Comparison of ENCODE assay signal across 9 cellular contexts in the genomic region with DNA sequence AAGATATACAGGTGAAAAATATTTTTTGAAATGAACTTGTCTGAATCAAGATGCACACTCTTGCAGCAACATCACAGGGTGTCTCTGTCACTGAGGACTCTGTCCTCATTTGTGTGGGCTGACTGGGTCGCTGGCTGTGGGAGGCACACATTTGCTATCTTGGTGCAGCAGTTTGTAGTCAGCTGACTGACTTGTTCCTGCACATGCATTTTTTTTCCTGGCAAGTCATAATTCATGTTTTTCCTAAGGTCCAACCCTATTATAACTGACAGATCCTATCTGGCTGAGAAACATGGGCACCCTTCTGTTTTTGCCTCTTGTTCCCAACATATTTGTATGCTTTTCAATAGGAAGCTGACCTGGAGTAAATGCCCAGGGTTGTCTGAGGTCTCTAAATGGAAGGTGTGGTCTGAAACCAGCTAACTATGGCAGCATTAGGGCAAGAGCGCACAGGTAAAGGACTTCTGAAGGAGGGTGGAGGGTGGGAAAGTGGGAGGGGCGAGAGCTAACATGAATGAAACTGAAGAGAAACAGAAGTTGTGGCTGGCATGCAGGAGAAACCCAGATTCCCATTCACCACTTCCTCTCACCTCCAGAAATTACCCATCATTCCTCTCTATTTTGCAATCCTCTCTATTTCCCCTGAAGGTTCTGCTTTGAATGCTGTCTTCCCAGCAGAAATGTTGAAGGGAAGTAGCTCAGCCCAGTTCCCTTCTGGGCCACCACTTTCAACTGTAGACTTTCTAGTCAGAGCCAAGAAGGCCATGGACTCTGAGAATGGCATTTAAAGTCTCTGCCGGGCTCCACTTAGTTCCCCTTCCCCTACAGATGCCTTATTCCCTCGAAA.
DNase-seq lines count a peak whose midpoint lies in the region; ATAC-seq and TF ChIP-seq lines count a peak whose summit lies in the region.
"Had no signal": no experiment of that assay in that cellular context is flagged by ENCODE, and none has a peak within 500 bp of the region (broad histone marks: within the 10 kb centered on the region; RNA-seq: fewer than 3 reads in every experiment).

No MANE protein-coding gene starts in this region.

- H3K9me3 Mint-ChIP-seq in CD4-positive, alpha-beta memory T cell, result no peaks in the 10 kb centered on the region

- H3K27me3 ChIP-seq in CD4-positive, alpha-beta memory T cell (ENCODE audit: insufficient read depth, low read length), result no peaks in the 10 kb centered on the region
- no peaks in the 10 kb centered on the region for H3K27me3 ChIP-seq in brain microvascular endothelial cell (replicated peaks)

- ATAC-seq in mucosa of descending colon (peak; percentile 54), HG03097 (IDR thresholded peaks at IDR 0.05; ENCODE audit: low FRiP score, unreplicated experiment) (no peak), GM21619 (IDR thresholded peaks at IDR 0.05; ENCODE audit: unreplicated experiment) (no peak)

- TF ChIP-seq CTCF in brain microvascular endothelial cell (IDR thresholded peaks at IDR 0.05; ENCODE audit: low read depth, low read length, missing control alignments) (no peak), mucosa of descending colon (IDR thresholded peaks at IDR 0.05) (no peak)

- H3K27ac Mint-ChIP-seq in CD4-positive, alpha-beta memory T cell, result peak overlapping the region in 5 of 7 donors; percentile 7 to 70 (median 48)

- no peaks in the 10 kb centered on the region for H3K36me3 ChIP-seq in CD4-positive, alpha-beta memory T cell (ENCODE audit: insufficient read depth, low read length)
- H3K36me3 ChIP-seq in brain microvascular endothelial cell (replicated peaks) (no peaks in the 10 kb centered on the region), mucosa of descending colon (ENCODE audit: low read depth) (no peaks in the 10 kb centered on the region)

- no peaks in the 10 kb centered on the region for H3K9me3 ChIP-seq in CD4-positive, alpha-beta memory T cell (ENCODE audit: control insufficient read depth in 1 of 2, low read length in 2 of 2)
- no peaks in the 10 kb centered on the region for H3K9me3 ChIP-seq in mucosa of descending colon

- in situ Hi-C loops in brain microvascular endothelial cell (cut with HindIII; ENCODE audit: low pct_ligation_motif_present, low sequenced_read_pairs), result no loop called here

- H3K4me3 ChIP-seq in CD4-positive, alpha-beta memory T cell (ENCODE audit: low read length in 2 of 2), result no peak overlapping the region
- H3K4me3 ChIP-seq in brain microvascular endothelial cell (ENCODE audit: low read depth, low read length) (no peak overlapping the region), mucosa of descending colon (no peak overlapping the region)

- POLR2A ChIA-PET in CD4-positive, alpha-beta memory T cell (lab: Charles Lee; ENCODE audit: partially characterized antibody), result interaction anchor here (0.5 kb wide), 1 partner anchor 136 kb away, joined by 4 read pairs; no protein-coding TSS in a partner anchor

- H3K27me3 Mint-ChIP-seq in CD4-positive, alpha-beta memory T cell, result no peaks in the 10 kb centered on the region

- H3K36me3 Mint-ChIP-seq in CD4-positive, alpha-beta memory T cell, result peaks cover 5 to 7% of the 10 kb centered on the region in 2 donors

- peaks cover 40% of the 10 kb centered on the region for H3K4me1 ChIP-seq in CD4-positive, alpha-beta memory T cell (ENCODE audit: insufficient read depth, low read length)
- peaks cover 14% of the 10 kb centered on the region for H3K4me1 ChIP-seq in mucosa of descending colon (ENCODE audit: low read depth)
- H3K4me1 ChIP-seq: parathyroid adenoma had no signal

- DNase-seq in CD4-positive, alpha-beta memory T cell, result no peak
- DNase-seq in NAMALWA (ENCODE audit: low spot score) (peak; percentile 19), brain microvascular endothelial cell (no peak), mucosa of descending colon (peak in 1 of 3 donors; percentile 42), AG20443 (ENCODE audit: low spot score) (no peak), RKO (ENCODE audit: low spot score) (no peak)

- H3K4me3 Mint-ChIP-seq in CD4-positive, alpha-beta memory T cell, result peak overlapping the region in 6 of 8 donors; percentile 16 to 72 (median 35)

- CTCF ChIA-PET in CD4-positive, alpha-beta memory T cell (lab: Charles Lee; ENCODE audit: partially characterized antibody), result interaction anchor here (0.5 kb wide), 1 partner anchor 289 kb away, joined by 3 read pairs; no protein-coding TSS in a partner anchor

- H3K27ac ChIP-seq in CD4-positive, alpha-beta memory T cell (ENCODE audit: low read depth, low read length), result no peak overlapping the region
- H3K27ac ChIP-seq in brain microvascular endothelial cell, result peak overlapping the region; percentile 85
- H3K27ac ChIP-seq: parathyroid adenoma had no signal

- peaks cover 41 to 80% (median 63%) of the 10 kb centered on the region in 4 donors for H3K4me1 Mint-ChIP-seq in CD4-positive, alpha-beta memory T cell

- intact Hi-C loops in CD4-positive, alpha-beta memory T cell (cut with micrococcal nuclease), result no loop called here
- intact Hi-C loops in mucosa of descending colon (cut with DNase I, micrococcal nuclease), result no loop called here
